Comparison of ENCODE assay signal across 8 cellular contexts in genomic region chr19:47112664-47113445, GRCh38. TPM values are rescaled to one million over a fixed set of nuclear protein-coding genes. Genes with fewer than 3 reads are reported as not detected.
DNase-seq lines count a peak whose midpoint lies in the region; ATAC-seq, FAIRE-seq and TF ChIP-seq lines count a peak whose summit lies in the region.

No MANE protein-coding gene starts in this region.

- H3K4me3 Mint-ChIP-seq in naive thymus-derived CD8-positive, alpha-beta T cell = peak overlapping the region; percentile 92 to 100 (median 98)
- peak overlapping the region; percentile 88 to 91 for H3K4me3 Mint-ChIP-seq in stimulated activated naive B cell treated with anti-CD40 and anti-IgM and Interleukin-4, amounts not matched to agents 10 μg/mL and 1 μg/mL and 100 μg/mL, for 72 hours

- peak overlapping the region; percentile 99 for H3K27ac ChIP-seq in RWPE1

- H3K27me3 Mint-ChIP-seq in naive thymus-derived CD8-positive, alpha-beta T cell = peaks cover 0 to 2% (median 0%) of the 10 kb centered on the region in 5 donors
- H3K27me3 Mint-ChIP-seq in stimulated activated naive B cell treated with anti-CD40 and anti-IgM and Interleukin-4, amounts not matched to agents 10 μg/mL and 1 μg/mL and 100 μg/mL, for 72 hours = no peaks in the 10 kb centered on the region

- DNase-seq in ELF-1 (ENCODE audit: low read depth, low spot score) (peak; percentile 100), H54 (ENCODE audit: insufficient read length, low spot score) (peak; percentile 74), LoVo (ENCODE audit: low spot score) (peak; percentile 98), RWPE1 (ENCODE audit: low spot score) (peak; percentile 96), fibroblast of mammary gland (ENCODE audit: low read depth) (peak; percentile 99)
- DNase-seq in activated T-helper 9 cell treated with anti-CD3 and anti-CD28 coated beads, Interleukin-2, amount 50 U/mL, for 16 hours (ENCODE audit: low read depth) = peak; percentile 99
- DNase-seq in naive thymus-derived CD8-positive, alpha-beta T cell = peak; percentile 97 to 100 (median 100)
- peak; percentile 100 for DNase-seq in stimulated activated naive B cell treated with anti-CD40 and anti-IgM and Interleukin-4, amounts not matched to agents 10 μg/mL and 1 μg/mL and 100 μg/mL, for 72 hours

- peak; percentile 90 for FAIRE-seq in H54 (lab: Jason Lieb, UNC)

- ATAC-seq in naive thymus-derived CD8-positive, alpha-beta T cell = peak; percentile 81 to 84
- peak; percentile 87 to 88 for ATAC-seq in stimulated activated naive B cell treated with anti-CD40 and anti-IgM and Interleukin-4, amounts not matched to agents 10 μg/mL and 1 μg/mL and 100 μg/mL, for 72 hours (replicated peaks)

- H3K9me3 Mint-ChIP-seq in naive thymus-derived CD8-positive, alpha-beta T cell = no peaks in the 10 kb centered on the region
- no peaks in the 10 kb centered on the region for H3K9me3 Mint-ChIP-seq in stimulated activated naive B cell treated with anti-CD40 and anti-IgM and Interleukin-4, amounts not matched to agents 10 μg/mL and 1 μg/mL and 100 μg/mL, for 72 hours

- peak overlapping the region; percentile 83 for H3K4me3 ChIP-seq in fibroblast of mammary gland (ENCODE audit: control insufficient read depth, low read depth, low read length)

- TF ChIP-seq POLR2A in H54 (IDR thresholded peaks at IDR 0.05; ENCODE audit: low read depth, low read length) = peak; percentile 55

- TF ChIP-seq CTCF in RWPE1 (conservative IDR thresholded peaks at IDR 0.05; ENCODE audit: low read depth) (no peak), fibroblast of mammary gland (conservative IDR thresholded peaks at IDR 0.05; ENCODE audit: control insufficient read depth, insufficient read depth, low read depth, low read length) (no peak)

- H3K36me3 Mint-ChIP-seq in naive thymus-derived CD8-positive, alpha-beta T cell = peaks cover 10 to 12% (median 11%) of the 10 kb centered on the region in 3 donors
- H3K36me3 Mint-ChIP-seq in stimulated activated naive B cell treated with anti-CD40 and anti-IgM and Interleukin-4, amounts not matched to agents 10 μg/mL and 1 μg/mL and 100 μg/mL, for 72 hours = peaks cover 28 to 39% of the 10 kb centered on the region in 2 donors

- CTCF ChIA-PET in RWPE1 (lab: Yijun Ruan, JAX) = interaction anchor here (1.0 to 1.7 kb wide), 2 partner anchors 13 to 33 kb away, joined by 3 to 5 read pairs; no protein-coding TSS in a partner anchor

- H3K27ac Mint-ChIP-seq in naive thymus-derived CD8-positive, alpha-beta T cell = peak overlapping the region; percentile 99 to 100 (median 99)
- H3K27ac Mint-ChIP-seq in stimulated activated naive B cell treated with anti-CD40 and anti-IgM and Interleukin-4, amounts not matched to agents 10 μg/mL and 1 μg/mL and 100 μg/mL, for 72 hours = peak overlapping the region; percentile 98

- POLR2A ChIA-PET in RWPE1 (lab: Yijun Ruan, JAX; ENCODE audit: low non-redundant PET) = interaction anchor here (0.5 to 1.7 kb wide), 9 partner anchors 14 to 262 kb away, joined by 3 to 6 read pairs (median 5); partner anchors contain the start of gene AP2S1
- POLR2A ChIA-PET in naive thymus-derived CD8-positive, alpha-beta T cell (lab: Charles Lee) = interaction anchor here (0.6 to 5.6 kb wide), 44 partner anchors 9 to 1532 kb away, joined by 3 to 110 read pairs (median 4); partner anchors contain the start of genes ARHGAP35, CCDC9, DHX34 and INAFM1

- peaks cover 20 to 43% (median 37%) of the 10 kb centered on the region in 4 donors for H3K4me1 Mint-ChIP-seq in naive thymus-derived CD8-positive, alpha-beta T cell
- H3K4me1 Mint-ChIP-seq in stimulated activated naive B cell treated with anti-CD40 and anti-IgM and Interleukin-4, amounts not matched to agents 10 μg/mL and 1 μg/mL and 100 μg/mL, for 72 hours = peaks cover 16 to 37% of the 10 kb centered on the region in 2 donors

RNA-seq across cellular contexts. Expression of gene ZC3H4, which starts 0.7 kb away (rescaled TPM):
- total RNA-seq in naive thymus-derived CD8-positive, alpha-beta T cell = 10 to 100 TPM; 73.4 to 76.3 TPM
- 1 to 10 TPM in 2 of 3 donors, under 1 TPM in 1; 0.86 to 2.4 (median 2.0) TPM for polyA plus RNA-seq in naive thymus-derived CD8-positive, alpha-beta T cell

RNA-seq across cellular contexts. Expression of gene SAE1, which starts 17.8 kb away (rescaled TPM):
- 10 to 100 TPM; 44.5 to 45.6 TPM for total RNA-seq in naive thymus-derived CD8-positive, alpha-beta T cell
- 100 to 1,000 TPM; 158 to 174 (median 159) TPM for polyA plus RNA-seq in naive thymus-derived CD8-positive, alpha-beta T cell

Comparison
In these comparisons a context has a peak if more than half of its experiments do, and no peak if none do; other contexts are left out.
1. Peak in every context shown above with its lines: DNase-seq, ATAC-seq, H3K4me3 ChIP-seq and H3K27ac ChIP-seq.